15 cellular contexts compared by ENCODE assay signal in genomic region chr9:6495484-6495883, GRCh38.
A peak's percentile ranks its signal among the peaks of the same experiment; 100 is the strongest.
DNase-seq lines count a peak whose midpoint lies in the region; ATAC-seq, FAIRE-seq and TF ChIP-seq lines count a peak whose summit lies in the region.
"Had no signal": no experiment of that assay in that cellular context is flagged by ENCODE, and none has a peak within 500 bp of the region (broad histone marks: within the 10 kb centered on the region; RNA-seq: fewer than 3 reads in every experiment).

No MANE protein-coding gene starts in this region.

- peak; percentile 16 for TF ChIP-seq CTCF in epithelial cell of proximal tubule (conservative IDR thresholded peaks at IDR 0.05; ENCODE audit: low read depth, low read length)

- H3K9me3 ChIP-seq in small intestine (ENCODE audit: control insufficient read depth, low read depth), result no peaks in the 10 kb centered on the region
- H3K9me3 ChIP-seq: ascending aorta had no signal

- no peak for FAIRE-seq in small intestine (lab: Jason Lieb, UNC)

- no peak for DNase-seq in Right ventricle myocardium superior
- DNase-seq in left cardiac atrium, result no peak
- peak; percentile 2 for DNase-seq in RKO (ENCODE audit: low spot score)
- DNase-seq in epithelial cell of proximal tubule (ENCODE audit: low read depth), result no peak
- peak; percentile 6 for DNase-seq in small intestine
- no peak for DNase-seq in NCI-H2081 treated with DMSO at 0.1 percent for 48 hours (lab: John Stamatoyannopoulos, UW)
- DNase-seq in sciatic nerve (ENCODE audit: low spot score), result no peak
- DNase-seq: activated CD8-positive, alpha-beta memory T cell treated with anti-CD3 and anti-CD28 coated beads for 24 hours; activated effector memory CD4-positive, alpha-beta T cell treated with anti-CD3 and anti-CD28 coated beads, Interleukin-2, amount 50 U/mL, for 16 hours; COR-L47; GF-D8; stimulated activated CD4-positive, alpha-beta T cell treated with anti-CD3 and anti-CD28 coated beads, Interleukin-15, amount 100 ng/mL, for 24 hours had no signal

- H3K36me3 ChIP-seq in small intestine (ENCODE audit: control insufficient read depth in 2 of 2, insufficient read depth in 2 of 2, low read length in 2 of 2), result peaks cover 4 to 15% of the 10 kb centered on the region in 2 donors

- H3K27ac ChIP-seq in small intestine (ENCODE audit: low read depth in 1 of 2, low read length in 1 of 2), result no peak overlapping the region
- H3K27ac ChIP-seq: ascending aorta, SK-N-MC had no signal

- H3K4me1 ChIP-seq in small intestine (ENCODE audit: control insufficient read depth in 2 of 2, insufficient read depth in 1 of 2, low read depth in 1 of 2, low read length in 1 of 2), result no peaks in the 10 kb centered on the region
- H3K4me1 ChIP-seq: ascending aorta had no signal

- WGBS in small intestine, 3 donors, result 96 to 100% (median 97%) methylated on average over 1 of the region's 1 CpG

- ATAC-seq in Right ventricle myocardium superior (ENCODE audit: poor library complexity), result peak; percentile 66
- no peak for ATAC-seq in left cardiac atrium
- no peak for ATAC-seq in sciatic nerve
- ATAC-seq in GM18517 (IDR thresholded peaks at IDR 0.05; ENCODE audit: unreplicated experiment), result no peak

- no peaks in the 10 kb centered on the region for H3K27me3 ChIP-seq in small intestine (ENCODE audit: control insufficient read depth in 2 of 2, insufficient read depth in 2 of 2, low read length in 2 of 2)
- H3K27me3 ChIP-seq: ascending aorta had no signal

- H3K4me3 ChIP-seq in epithelial cell of proximal tubule (ENCODE audit: low read depth, low read length) (no peak overlapping the region), small intestine (ENCODE audit: low read depth in 1 of 2, low read length in 2 of 2) (no peak overlapping the region)
- H3K4me3 ChIP-seq: ascending aorta, SK-N-MC had no signal

- intact Hi-C loops in Right ventricle myocardium superior (cut with DNase I) (loop anchor here (10.0 kb wide), 1 partner anchor 141 kb away; no protein-coding TSS in a partner anchor), left cardiac atrium (cut with DNase I) (loop anchor here in 1 of 2 donors (10.0 kb wide), 1 partner anchor 141 kb away; no protein-coding TSS in a partner anchor), sciatic nerve (cut with DNase I) (no loop called here)

Comparison
In these comparisons a context has a peak if more than half of its experiments do, and no peak if none do; other contexts are left out.
1. DNase-seq: peak in RKO (single experiment) and small intestine (single experiment); none in Right ventricle myocardium superior (single experiment), left cardiac atrium (single experiment), epithelial cell of proximal tubule (single experiment), NCI-H2081 treated with DMSO at 0.1 percent for 48 hours (single experiment) and sciatic nerve (single experiment).